ENCODE assay signal across 34 cellular contexts in genomic region chr10:86135191-86135590, GRCh38.
"Had no signal": no experiment of that assay in that cellular context is flagged by ENCODE, and none has a peak within 500 bp of the region (broad histone marks: within the 10 kb centered on the region; RNA-seq: fewer than 3 reads in every experiment).

No MANE protein-coding gene starts in this region.

- H3K27ac ChIP-seq: KMS-11 had no signal

- H3K9ac ChIP-seq: KMS-11 had no signal

- H3K4me2 ChIP-seq: KMS-11 had no signal

- H3K36me3 ChIP-seq: MG63 had no signal

- H3K9me3 ChIP-seq: MG63 had no signal

- DNase-seq: Karpas-422, Kasumi-1, KBM-7, KG1, MG63, MM.1S, MV-4-11, NCI-H1048, NCI-H1092, NCI-H1092 treated with DMSO at 0.1 percent for 48 hours, NCI-H1105, NCI-H1105 treated with DMSO at 0.1 percent for 48 hours, NCI-H1417, NCI-H1417 treated with DMSO at 0.1 percent for 48 hours, NCI-H1436, NCI-H1436 treated with DMSO at 0.1 percent for 48 hours, NCI-H146, NCI-H1694, NCI-H1694 treated with DMSO at 0.1 percent for 48 hours, NCI-H187, NCI-H1930, NCI-H2029, NCI-H2029 treated with DMSO at 0.1 percent for 48 hours, NCI-H2081, NCI-H2081 treated with DMSO at 0.1 percent for 48 hours, NCI-H2107, NCI-H2171, NCI-H2171 treated with DMSO at 0.1 percent for 48 hours, NCI-H2227 treated with DMSO at 0.1 percent for 48 hours, NCI-H226, NCI-H345, NCI-H446, NCI-H446 treated with DMSO at 0.1 percent for 48 hours had no signal

- H3K4me3 ChIP-seq: MG63 had no signal

- H3K27me3 ChIP-seq: MG63 had no signal
